Comparison of ENCODE assay signal across 13 cellular contexts in the genomic region with DNA sequence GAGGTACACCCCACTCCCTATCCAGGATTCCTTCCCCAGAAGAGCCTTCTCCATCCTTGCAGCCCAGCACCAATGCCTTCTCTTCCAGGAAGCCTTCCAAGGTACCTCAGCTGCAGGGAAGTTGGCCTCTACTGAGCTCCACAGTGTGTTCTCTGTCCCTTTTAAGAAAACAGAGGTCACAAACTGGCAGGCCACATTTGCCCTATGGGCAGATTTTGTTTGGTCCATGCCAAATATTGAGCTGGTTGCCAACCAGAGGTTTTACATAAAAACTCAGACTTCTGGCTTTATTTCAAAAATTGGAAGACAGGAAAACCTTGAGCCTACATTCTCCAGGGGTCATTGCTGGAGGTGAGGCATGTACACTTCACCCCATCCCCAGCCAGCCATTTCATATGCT. TPM values are rescaled to one million over a fixed set of nuclear protein-coding genes. Genes with fewer than 3 reads are reported as not detected.
DNase-seq lines count a peak whose midpoint lies in the region; ATAC-seq and TF ChIP-seq lines count a peak whose summit lies in the region.
"Had no signal": no experiment of that assay in that cellular context is flagged by ENCODE, and none has a peak within 500 bp of the region (broad histone marks: within the 10 kb centered on the region; RNA-seq: fewer than 3 reads in every experiment).

No MANE protein-coding gene starts in this region.

- no peak overlapping the region for H3K4me3 ChIP-seq in right atrium auricular region
- H3K4me3 ChIP-seq in trophoblast cell (ENCODE audit: low read depth, low read length): no peak overlapping the region
- no peak overlapping the region for H3K4me3 ChIP-seq in vagina

- DNase-seq in right atrium auricular region (ENCODE audit: low spot score): no peak
- no peak for DNase-seq in Right ventricle myocardium inferior (ENCODE audit: missing footprints)
- no peak for DNase-seq in epithelial cell of prostate (ENCODE audit: low read depth, low spot score)
- no peak for DNase-seq in trophoblast cell
- no peak for DNase-seq in vagina (ENCODE audit: extremely low spot score in 2 of 2)
- DNase-seq in HEK293T (ENCODE audit: extremely low spot score): no peak
- DNase-seq in cerebellar nuclear complex (lab: John Stamatoyannopoulos, UW): no peak
- no peak for DNase-seq in SHP77 treated with DMSO at 0.1 percent for 48 hours (lab: John Stamatoyannopoulos, UW)
- DNase-seq: activated CD4-positive, alpha-beta T cell treated with anti-CD3 and anti-CD28 coated beads for 48 hours; NCI-H2029 treated with DMSO at 0.1 percent for 48 hours; stimulated activated CD4-positive, alpha-beta T cell treated with anti-CD3 and anti-CD28 coated beads, Interleukin-4, amount 100 ng/mL, for 4 hours; T-helper 1 cell had no signal

- peaks cover 15% of the 10 kb centered on the region for H3K79me1 ChIP-seq in trophoblast cell (ENCODE audit: low read length)

- H2AFZ ChIP-seq in trophoblast cell (ENCODE audit: insufficient read depth, low read length, poor library complexity): peak overlapping the region; percentile 6

- H3K14ac ChIP-seq in trophoblast cell (ENCODE audit: low read length): peak overlapping the region; percentile 45

- TF ChIP-seq CTCF in right atrium auricular region (IDR thresholded peaks at IDR 0.05): no peak
- no peak for TF ChIP-seq CTCF in vagina (IDR thresholded peaks at IDR 0.05)

- H4K12ac ChIP-seq in trophoblast cell (ENCODE audit: low read depth, low read length): no peak overlapping the region

- peak overlapping the region; percentile 21 for H3K4ac ChIP-seq in trophoblast cell (ENCODE audit: low read depth, low read length)

- ATAC-seq in Right ventricle myocardium inferior: no peak

- H2BK12ac ChIP-seq in trophoblast cell (ENCODE audit: low read length): peak overlapping the region; percentile 51

- H4K91ac ChIP-seq in trophoblast cell (ENCODE audit: low read depth, low read length): no peak overlapping the region

- H3K27ac ChIP-seq in right atrium auricular region: peak overlapping the region; percentile 72 to 79
- peak overlapping the region; percentile 88 for H3K27ac ChIP-seq in epithelial cell of prostate
- peak overlapping the region; percentile 12 for H3K27ac ChIP-seq in trophoblast cell (ENCODE audit: low read depth, low read length)
- H3K27ac ChIP-seq in vagina: peak overlapping the region; percentile 81
- H3K27ac ChIP-seq: KMS-11 had no signal

- no peak for TF ChIP-seq POLR2A in vagina (IDR thresholded peaks at IDR 0.05)

- H4K8ac ChIP-seq in trophoblast cell (ENCODE audit: low read depth, low read length): peak overlapping the region; percentile 23

- POLR2A ChIA-PET in HEK293T (lab: Yijun Ruan, JAX): interaction anchor here (1.7 kb wide), 1 partner anchor 14 kb away, joined by 4 read pairs; no protein-coding TSS in a partner anchor

- peak overlapping the region; percentile 22 for H2AK5ac ChIP-seq in trophoblast cell (ENCODE audit: low read length)

- H3K4me1 ChIP-seq in right atrium auricular region (peaks cover 0 to 81% of the 10 kb centered on the region in 2 donors), trophoblast cell (ENCODE audit: control insufficient read depth in 1 of 2, insufficient read depth in 2 of 2, low read length in 2 of 2) (peaks cover 50 to 67% of the 10 kb centered on the region in 2 experiments), vagina (peaks cover 86% of the 10 kb centered on the region)

- H3K9ac ChIP-seq in trophoblast cell (ENCODE audit: low read length): no peak overlapping the region
- H3K9ac ChIP-seq: KMS-11 had no signal

- H3K9me3 ChIP-seq in right atrium auricular region (no peaks in the 10 kb centered on the region), trophoblast cell (ENCODE audit: insufficient read depth, low read depth, low read length) (no peaks in the 10 kb centered on the region), vagina (no peaks in the 10 kb centered on the region)

- no peak overlapping the region for H3K23ac ChIP-seq in trophoblast cell (ENCODE audit: low read length)

- H3K27me3 ChIP-seq in right atrium auricular region: no peaks in the 10 kb centered on the region
- H3K27me3 ChIP-seq in trophoblast cell (ENCODE audit: insufficient read depth, low read length): no peaks in the 10 kb centered on the region
- no peaks in the 10 kb centered on the region for H3K27me3 ChIP-seq in vagina

- peaks cover 62% of the 10 kb centered on the region for H3K79me2 ChIP-seq in trophoblast cell (ENCODE audit: control insufficient read depth, insufficient read depth, low read length, poor library complexity)

- intact Hi-C loops in Right ventricle myocardium inferior (cut with DNase I): loop anchor here (1.0 kb wide), 1 partner anchor 10 kb away; no protein-coding TSS in a partner anchor
- intact Hi-C loops in vagina (cut with DNase I): no loop called here

- CTCF ChIA-PET in HEK293T (lab: Yijun Ruan, JAX): interaction anchor here (0.6 to 1.4 kb wide), 2 partner anchors 10 to 833 kb away, joined by 3 read pairs; no protein-coding TSS in a partner anchor

- no peak overlapping the region for H2BK5ac ChIP-seq in trophoblast cell (ENCODE audit: low read depth, low read length, poor library complexity)

- H2BK120ac ChIP-seq in trophoblast cell (ENCODE audit: insufficient read depth, low read length, poor library complexity): peak overlapping the region; percentile 9

- peak overlapping the region; percentile 17 for H3K18ac ChIP-seq in trophoblast cell (ENCODE audit: low read length)

- H3K36me3 ChIP-seq in right atrium auricular region (no peaks in the 10 kb centered on the region), trophoblast cell (ENCODE audit: control insufficient read depth in 1 of 2, insufficient read depth in 2 of 2, low read length in 2 of 2) (peaks cover 26 to 40% of the 10 kb centered on the region in 2 experiments), vagina (no peaks in the 10 kb centered on the region)

- peak overlapping the region; percentile 12 for H3K4me2 ChIP-seq in trophoblast cell (ENCODE audit: low read length)
- H3K4me2 ChIP-seq: KMS-11 had no signal

TF ChIP-seq in HEK293T, 16 proteins besides CTCF, POLR2A, EP300 and RAD21:
- TF ChIP-seq ZNF384 (IDR thresholded peaks at IDR 0.05) (no peak), NFRKB (IDR thresholded peaks at IDR 0.05) (no peak), HDGF (IDR thresholded peaks at IDR 0.05; ENCODE audit: borderline replicate concordance) (no peak), LEF1 (IDR thresholded peaks at IDR 0.05; ENCODE audit: borderline replicate concordance) (no peak), FOXA1 (IDR thresholded peaks at IDR 0.05) (no peak), ELF4 (IDR thresholded peaks at IDR 0.05) (no peak), BHLHE40 (IDR thresholded peaks at IDR 0.05; ENCODE audit: borderline replicate concordance) (no peak), ARNT (IDR thresholded peaks at IDR 0.05) (no peak), SUZ12 (IDR thresholded peaks at IDR 0.05) (no peak)

RNA-seq across cellular contexts. Expression of a gene that starts 9.0 kb away (rescaled TPM):
- total RNA-seq in right atrium auricular region: 10 to 100 TPM; 81.4 to 91.8 TPM
- total RNA-seq in Right ventricle myocardium inferior: 60.4 TPM
- polyA plus RNA-seq in trophoblast cell (2013): 98.1 and 98.9 TPM in 2 replicates
- total RNA-seq in vagina: 73.9 TPM

RNA-seq across cellular contexts. Expression of a gene that starts 49.4 kb away (rescaled TPM):
- total RNA-seq in right atrium auricular region: 1,000 to 10,000 TPM; 1,334 to 2,461 TPM
- 1,267 TPM for total RNA-seq in Right ventricle myocardium inferior
- polyA plus RNA-seq in trophoblast cell (2013): 2,982 and 3,060 TPM in 2 replicates
- total RNA-seq in vagina: 3,194 TPM

Comparison
In these comparisons a context has a peak if more than half of its experiments do, and no peak if none do; other contexts are left out.
1. H3K27ac ChIP-seq: peak in every context shown above with its lines; median percentile 88 in epithelial cell of prostate; 81 in vagina; 76 in right atrium auricular region; 12 in trophoblast cell.